1 cellular context compared by ENCODE assay signal in the genomic region with DNA sequence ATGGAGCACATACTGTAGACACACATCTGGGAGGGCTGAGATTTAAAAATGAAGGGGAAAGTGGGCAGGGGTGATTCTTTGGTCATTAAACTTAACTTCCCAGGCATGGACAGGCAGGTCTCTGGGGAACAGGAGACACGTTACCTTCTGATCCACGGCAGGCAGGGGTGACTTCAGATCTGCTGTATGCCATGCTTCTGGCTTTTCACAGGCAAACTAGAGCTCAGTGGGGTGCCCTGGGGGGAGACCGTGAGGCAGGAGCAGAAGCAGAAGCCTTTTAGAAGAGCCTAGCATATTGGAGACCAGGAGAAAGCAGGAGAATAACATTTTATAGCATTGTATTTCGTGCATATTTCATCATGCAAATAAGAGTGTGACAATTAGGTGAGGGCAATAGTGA.
TF ChIP-seq lines count a peak whose summit lies in the region.

No MANE protein-coding gene starts in this region.

TF ChIP-seq in WTC11, 78 proteins besides CTCF, POLR2A, EP300 and RAD21 (continued from another document):
- TF ChIP-seq USF2 (CRISPR knock-in tag; IDR thresholded peaks at IDR 0.05), result no peak
- no peak for TF ChIP-seq FOXJ3 (CRISPR knock-in tag; IDR thresholded peaks at IDR 0.05; ENCODE audit: borderline replicate concordance)
- TF ChIP-seq TCF7 (CRISPR knock-in tag; IDR thresholded peaks at IDR 0.05; ENCODE audit: low read depth), result no peak
- TF ChIP-seq CREM (CRISPR knock-in tag; IDR thresholded peaks at IDR 0.05), result no peak
- TF ChIP-seq, protein P1, sequence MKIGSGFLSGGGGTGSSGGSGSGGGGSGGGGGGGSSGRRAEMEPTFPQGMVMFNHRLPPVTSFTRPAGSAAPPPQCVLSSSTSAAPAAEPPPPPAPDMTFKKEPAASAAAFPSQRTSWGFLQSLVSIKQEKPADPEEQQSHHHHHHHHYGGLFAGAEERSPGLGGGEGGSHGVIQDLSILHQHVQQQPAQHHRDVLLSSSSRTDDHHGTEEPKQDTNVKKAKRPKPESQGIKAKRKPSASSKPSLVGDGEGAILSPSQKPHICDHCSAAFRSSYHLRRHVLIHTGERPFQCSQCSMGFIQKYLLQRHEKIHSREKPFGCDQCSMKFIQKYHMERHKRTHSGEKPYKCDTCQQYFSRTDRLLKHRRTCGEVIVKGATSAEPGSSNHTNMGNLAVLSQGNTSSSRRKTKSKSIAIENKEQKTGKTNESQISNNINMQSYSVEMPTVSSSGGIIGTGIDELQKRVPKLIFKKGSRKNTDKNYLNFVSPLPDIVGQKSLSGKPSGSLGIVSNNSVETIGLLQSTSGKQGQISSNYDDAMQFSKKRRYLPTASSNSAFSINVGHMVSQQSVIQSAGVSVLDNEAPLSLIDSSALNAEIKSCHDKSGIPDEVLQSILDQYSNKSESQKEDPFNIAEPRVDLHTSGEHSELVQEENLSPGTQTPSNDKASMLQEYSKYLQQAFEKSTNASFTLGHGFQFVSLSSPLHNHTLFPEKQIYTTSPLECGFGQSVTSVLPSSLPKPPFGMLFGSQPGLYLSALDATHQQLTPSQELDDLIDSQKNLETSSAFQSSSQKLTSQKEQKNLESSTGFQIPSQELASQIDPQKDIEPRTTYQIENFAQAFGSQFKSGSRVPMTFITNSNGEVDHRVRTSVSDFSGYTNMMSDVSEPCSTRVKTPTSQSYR (CRISPR knock-in tag; IDR thresholded peaks at IDR 0.05), result no peak
- TF ChIP-seq, protein P2, sequence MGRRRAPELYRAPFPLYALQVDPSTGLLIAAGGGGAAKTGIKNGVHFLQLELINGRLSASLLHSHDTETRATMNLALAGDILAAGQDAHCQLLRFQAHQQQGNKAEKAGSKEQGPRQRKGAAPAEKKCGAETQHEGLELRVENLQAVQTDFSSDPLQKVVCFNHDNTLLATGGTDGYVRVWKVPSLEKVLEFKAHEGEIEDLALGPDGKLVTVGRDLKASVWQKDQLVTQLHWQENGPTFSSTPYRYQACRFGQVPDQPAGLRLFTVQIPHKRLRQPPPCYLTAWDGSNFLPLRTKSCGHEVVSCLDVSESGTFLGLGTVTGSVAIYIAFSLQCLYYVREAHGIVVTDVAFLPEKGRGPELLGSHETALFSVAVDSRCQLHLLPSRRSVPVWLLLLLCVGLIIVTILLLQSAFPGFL (CRISPR knock-in tag; IDR thresholded peaks at IDR 0.05; ENCODE audit: borderline replicate concordance), result no peak
